ENCODE assay signal across 26 cellular contexts in genomic region chr4:23986270-23986669, GRCh38.
"Had no signal": no experiment of that assay in that cellular context is flagged by ENCODE, and none has a peak within 500 bp of the region (broad histone marks: within the 10 kb centered on the region; RNA-seq: fewer than 3 reads in every experiment).

No MANE protein-coding gene starts in this region.

- H3K36me3 ChIP-seq: stomach, suprapubic skin, thoracic aorta, thyroid gland, tibial artery, tibial nerve, transverse colon, upper lobe of left lung, upper lobe of right lung, uterus, vagina had no signal

- H3K4me3 ChIP-seq: stomach, suprapubic skin, testis, thoracic aorta, thyroid gland, tibial artery, tibial nerve, transverse colon, upper lobe of left lung, upper lobe of right lung, uterus, vagina had no signal

- DNase-seq: stimulated activated CD4-positive, alpha-beta T cell treated with anti-CD3 and anti-CD28 coated beads, Interleukin-2, amount 100 ng/mL, for 48 hours; stimulated activated CD4-positive, alpha-beta T cell treated with anti-CD3 and anti-CD28 coated beads, Interleukin-4, amount 100 ng/mL, for 1 hour; stimulated activated CD4-positive, alpha-beta T cell treated with anti-CD3 and anti-CD28 coated beads, Interleukin-4, amount 100 ng/mL, for 24 hours; stimulated activated CD4-positive, alpha-beta T cell treated with anti-CD3 and anti-CD28 coated beads, Interleukin-4, amount 100 ng/mL, for 4 hours; stimulated activated CD8-positive, alpha-beta memory T cell treated with anti-CD3 and anti-CD28 coated beads, Interleukin-4, amount 100 ng/mL, for 48 hours; stimulated activated naive B cell treated with anti-CD40 and anti-IgM and Interleukin-4, amounts not matched to agents 10 μg/mL and 1 μg/mL and 100 μg/mL, for 72 hours; stimulated activated naive CD4-positive, alpha-beta T cell; stimulated activated naive CD4-positive, alpha-beta T cell treated with Interleukin-2 at 50 U/mL for 16 hours; stimulated activated naive CD8-positive, alpha-beta T cell treated with anti-CD3 and anti-CD28 coated beads, Interleukin-15, amount 100 ng/mL, for 72 hours; stimulated activated naive CD8-positive, alpha-beta T cell treated with anti-CD3 and anti-CD28 coated beads, Interleukin-15, Interleukin-2, amounts not matched to agents 100 U/mL and 50 U/mL, for 24 hours; stomach; substantia nigra; testis; thyroid gland; tibial artery; transverse colon; trophoblast cell; upper lobe of left lung; upper lobe of right lung; uterus had no signal

- ATAC-seq: stimulated activated effector memory CD8-positive, alpha-beta T cell treated with anti-CD3 and anti-CD28 coated beads, Interleukin-12 subunit alpha, Interleukin-12 subunit beta, amount 100 ng/mL, for 72 hours; stimulated activated memory B cell treated with anti-CD40 and anti-IgM and Interleukin-4, amounts not matched to agents 10 μg/mL and 1 μg/mL and 100 μg/mL, for 72 hours; stimulated activated naive B cell treated with anti-CD40 and anti-IgM and Interleukin-4, amounts not matched to agents 10 μg/mL and 1 μg/mL and 100 μg/mL, for 72 hours; stimulated activated naive CD8-positive, alpha-beta T cell treated with anti-CD3 and anti-CD28 coated beads, Interleukin-15, amount 100 ng/mL, for 72 hours; stimulated activated naive CD8-positive, alpha-beta T cell treated with anti-CD3 and anti-CD28 coated beads, Interleukin-15, Interleukin-2, amounts not matched to agents 100 U/mL and 50 U/mL, for 24 hours; upper lobe of right lung had no signal

- H3K27ac ChIP-seq: stomach, suprapubic skin, testis, thoracic aorta, thyroid gland, tibial artery, tibial nerve, transverse colon, upper lobe of left lung, upper lobe of right lung, uterus, vagina had no signal

- H3K9me3 ChIP-seq: stomach, suprapubic skin, testis, thoracic aorta, thyroid gland, tibial artery, tibial nerve, transverse colon, upper lobe of left lung, upper lobe of right lung, uterus, vagina had no signal

- H3K27me3 ChIP-seq: stomach, suprapubic skin, testis, thyroid gland, tibial artery, tibial nerve, transverse colon, upper lobe of left lung, upper lobe of right lung, uterus, vagina had no signal

- H3K4me1 ChIP-seq: stomach, suprapubic skin, testis, thyroid gland, tibial artery, tibial nerve, transverse colon, upper lobe of left lung, upper lobe of right lung, uterus, vagina had no signal
